Comparison of ENCODE assay signal across 13 cellular contexts in the genomic region with DNA sequence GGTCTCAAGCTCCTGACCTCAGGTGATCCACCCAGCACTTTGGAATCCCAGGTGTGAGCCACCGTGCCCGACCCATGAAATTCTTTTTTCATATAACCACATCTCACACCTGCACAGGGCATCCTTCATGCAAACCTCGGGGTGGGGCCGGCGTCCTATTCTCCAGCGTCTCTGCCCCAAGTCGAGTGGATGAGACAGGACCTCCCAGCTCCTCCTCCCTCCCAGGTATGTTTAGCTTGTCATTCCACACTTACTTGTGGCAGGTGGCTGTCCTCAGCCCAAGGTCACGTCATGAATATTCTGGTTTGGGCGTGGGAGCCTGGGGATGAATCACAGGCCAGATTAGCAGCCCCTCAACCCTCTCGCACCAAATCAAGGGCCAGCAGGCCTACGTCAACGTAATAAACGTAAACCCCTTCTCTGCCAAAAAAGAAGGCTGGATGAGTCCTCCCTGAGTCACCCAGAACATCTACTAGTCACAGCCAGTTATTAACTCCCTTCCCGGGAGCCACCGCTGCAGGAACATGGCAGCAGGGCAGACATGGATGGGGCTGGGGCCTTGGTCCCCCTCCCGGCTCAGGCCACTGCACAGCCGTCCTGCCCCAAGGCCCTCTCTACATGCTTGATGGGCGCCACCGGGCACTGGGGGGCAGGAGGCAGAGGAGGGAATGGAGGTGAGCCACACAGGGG.
A peak's percentile ranks its signal among the peaks of the same experiment; 100 is the strongest.
DNase-seq lines count a peak whose midpoint lies in the region; ATAC-seq and TF ChIP-seq lines count a peak whose summit lies in the region.
"Had no signal": no experiment of that assay in that cellular context is flagged by ENCODE, and none has a peak within 500 bp of the region (broad histone marks: within the 10 kb centered on the region; RNA-seq: fewer than 3 reads in every experiment).

No MANE protein-coding gene starts in this region.

- TF ChIP-seq CTCF in epithelial cell of esophagus (IDR thresholded peaks at IDR 0.05; ENCODE audit: insufficient read depth, low read depth, low read length, missing control alignments) (no peak), osteocyte (IDR thresholded peaks at IDR 0.05) (no peak)

- peak; percentile 37 for DNase-seq in GM03348 (ENCODE audit: low spot score)
- DNase-seq in HT1080 (ENCODE audit: low read depth): peak; percentile 71
- peak; percentile 2 for DNase-seq in epithelial cell of esophagus (ENCODE audit: low read depth)
- DNase-seq in osteocyte (ENCODE audit: extremely low spot score, unreplicated experiment): peak; percentile 81
- DNase-seq in 8988T: no peak
- DNase-seq: CD4-positive, CD25-positive, alpha-beta regulatory T cell; DMS79; Karpas-422; NCI-H1694; OCI-M1; stimulated activated CD4-positive, alpha-beta T cell treated with anti-CD3 and anti-CD28 coated beads, Interleukin-15, amount 100 ng/mL, for 24 hours had no signal

- peaks cover 12% of the 10 kb centered on the region for H3K27me3 Mint-ChIP-seq in osteocyte (ENCODE audit: unreplicated experiment)

- TF ChIP-seq POLR2A in GM18505 (IDR thresholded peaks at IDR 0.05; ENCODE audit: borderline replicate concordance, extremely low read depth, insufficient read depth, insufficient read length): no peak

- ATAC-seq in GM18870 (IDR thresholded peaks at IDR 0.05; ENCODE audit: unreplicated experiment) (no peak), GM18505 (IDR thresholded peaks at IDR 0.05; ENCODE audit: unreplicated experiment) (no peak)

- no peaks in the 10 kb centered on the region for H3K4me1 Mint-ChIP-seq in osteocyte (ENCODE audit: unreplicated experiment)
- H3K4me1 Mint-ChIP-seq: CD4-positive, CD25-positive, alpha-beta regulatory T cell had no signal

- H3K9me3 Mint-ChIP-seq in osteocyte (ENCODE audit: unreplicated experiment): no peaks in the 10 kb centered on the region
- H3K9me3 Mint-ChIP-seq: CD4-positive, CD25-positive, alpha-beta regulatory T cell had no signal

- no peak overlapping the region for H3K4me3 Mint-ChIP-seq in osteocyte (ENCODE audit: unreplicated experiment)
- H3K4me3 Mint-ChIP-seq: CD4-positive, CD25-positive, alpha-beta regulatory T cell had no signal

- no peak overlapping the region for H3K4me3 ChIP-seq in epithelial cell of esophagus (ENCODE audit: low read length)

- no peak overlapping the region for H3K27ac Mint-ChIP-seq in osteocyte (ENCODE audit: unreplicated experiment)
- H3K27ac Mint-ChIP-seq: CD4-positive, CD25-positive, alpha-beta regulatory T cell had no signal

- H3K36me3 Mint-ChIP-seq in osteocyte (ENCODE audit: unreplicated experiment): no peaks in the 10 kb centered on the region
- H3K36me3 Mint-ChIP-seq: CD4-positive, CD25-positive, alpha-beta regulatory T cell had no signal
